3 cellular contexts compared by ENCODE assay signal in the genomic region with DNA sequence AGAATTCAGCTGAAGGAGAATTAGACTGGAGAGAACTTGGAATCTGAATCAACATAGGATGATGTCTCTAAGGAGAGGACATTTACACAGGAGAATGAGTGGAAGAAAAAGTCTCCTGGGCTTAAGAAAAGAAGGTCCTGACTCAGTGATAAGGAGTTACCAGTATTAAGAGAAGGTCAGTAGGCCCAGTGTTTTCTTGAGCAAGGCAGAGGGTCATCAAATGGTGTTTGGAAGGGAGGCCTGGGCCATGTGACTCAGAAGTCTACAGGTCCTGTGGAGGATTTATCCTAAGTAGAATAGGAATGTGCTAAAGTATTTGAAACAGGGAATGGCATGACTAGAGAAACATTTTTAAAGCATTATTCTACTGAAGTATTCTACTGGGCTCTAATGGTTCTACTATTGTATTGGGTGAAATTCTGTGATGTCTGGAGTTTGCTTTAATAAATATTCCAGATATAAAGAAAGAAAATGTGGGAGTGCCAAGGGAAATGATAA. TPM values are rescaled to one million over a fixed set of nuclear protein-coding genes. Genes with fewer than 3 reads are reported as not detected.
"Had no signal": no experiment of that assay in that cellular context is flagged by ENCODE, and none has a peak within 500 bp of the region (broad histone marks: within the 10 kb centered on the region; RNA-seq: fewer than 3 reads in every experiment).

No MANE protein-coding gene starts in this region.

RNA-seq across cellular contexts. Expression of gene NUTM2E, which starts 39.0 kb away (rescaled TPM):
- total RNA-seq: ascending aorta; cardiac septum; T-helper 1 cell treated with Interleukin-12 subunit alpha and Interleukin-12 subunit beta and Interleukin-4 antibody, amounts not matched to agents 30 ng/mL and 1 ng/mL, for 36 hours had no signal
